1 cellular context compared by ENCODE assay signal in the genomic region with DNA sequence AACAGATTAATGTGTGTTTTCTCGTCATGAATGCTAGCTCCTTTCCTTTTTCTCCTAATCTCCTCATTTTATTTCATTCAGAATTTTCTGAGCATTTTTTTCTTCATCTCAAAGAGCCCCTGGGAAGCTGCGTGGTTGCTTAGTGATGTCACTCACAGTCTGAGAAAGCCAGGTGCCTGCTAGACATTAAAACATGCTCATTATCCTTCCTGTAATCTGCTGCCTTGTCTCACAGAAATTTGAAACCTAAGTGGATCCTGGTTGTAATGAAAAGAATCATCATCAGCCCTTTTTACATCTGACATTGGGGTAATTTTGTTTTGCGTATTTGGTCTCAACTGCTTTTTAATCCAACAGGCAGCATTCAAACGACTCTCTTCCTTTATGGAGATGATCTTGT.
TF ChIP-seq lines count a peak whose summit lies in the region.

No MANE protein-coding gene starts in this region.

TF ChIP-seq in HEK293, 187 proteins besides CTCF, POLR2A, EP300 and RAD21 (continued from another document and continues in another):
- TF ChIP-seq, protein P1, sequence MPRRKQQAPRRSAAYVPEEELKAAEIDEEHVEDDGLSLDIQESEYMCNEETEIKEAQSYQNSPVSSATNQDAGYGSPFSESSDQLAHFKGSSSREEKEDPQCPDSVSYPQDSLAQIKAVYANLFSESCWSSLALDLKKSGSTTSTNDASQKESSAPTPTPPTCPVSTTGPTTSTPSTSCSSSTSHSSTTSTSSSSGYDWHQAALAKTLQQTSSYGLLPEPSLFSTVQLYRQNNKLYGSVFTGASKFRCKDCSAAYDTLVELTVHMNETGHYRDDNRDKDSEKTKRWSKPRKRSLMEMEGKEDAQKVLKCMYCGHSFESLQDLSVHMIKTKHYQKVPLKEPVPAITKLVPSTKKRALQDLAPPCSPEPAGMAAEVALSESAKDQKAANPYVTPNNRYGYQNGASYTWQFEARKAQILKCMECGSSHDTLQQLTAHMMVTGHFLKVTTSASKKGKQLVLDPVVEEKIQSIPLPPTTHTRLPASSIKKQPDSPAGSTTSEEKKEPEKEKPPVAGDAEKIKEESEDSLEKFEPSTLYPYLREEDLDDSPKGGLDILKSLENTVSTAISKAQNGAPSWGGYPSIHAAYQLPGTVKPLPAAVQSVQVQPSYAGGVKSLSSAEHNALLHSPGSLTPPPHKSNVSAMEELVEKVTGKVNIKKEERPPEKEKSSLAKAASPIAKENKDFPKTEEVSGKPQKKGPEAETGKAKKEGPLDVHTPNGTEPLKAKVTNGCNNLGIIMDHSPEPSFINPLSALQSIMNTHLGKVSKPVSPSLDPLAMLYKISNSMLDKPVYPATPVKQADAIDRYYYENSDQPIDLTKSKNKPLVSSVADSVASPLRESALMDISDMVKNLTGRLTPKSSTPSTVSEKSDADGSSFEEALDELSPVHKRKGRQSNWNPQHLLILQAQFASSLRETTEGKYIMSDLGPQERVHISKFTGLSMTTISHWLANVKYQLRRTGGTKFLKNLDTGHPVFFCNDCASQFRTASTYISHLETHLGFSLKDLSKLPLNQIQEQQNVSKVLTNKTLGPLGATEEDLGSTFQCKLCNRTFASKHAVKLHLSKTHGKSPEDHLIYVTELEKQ (tag by site-specific recombination; IDR thresholded peaks at IDR 0.05; ENCODE audit: borderline replicate concordance) = 0 out of 2 replicates have a peak, but pooled peaks have one; percentile 29
- TF ChIP-seq, protein P2, sequence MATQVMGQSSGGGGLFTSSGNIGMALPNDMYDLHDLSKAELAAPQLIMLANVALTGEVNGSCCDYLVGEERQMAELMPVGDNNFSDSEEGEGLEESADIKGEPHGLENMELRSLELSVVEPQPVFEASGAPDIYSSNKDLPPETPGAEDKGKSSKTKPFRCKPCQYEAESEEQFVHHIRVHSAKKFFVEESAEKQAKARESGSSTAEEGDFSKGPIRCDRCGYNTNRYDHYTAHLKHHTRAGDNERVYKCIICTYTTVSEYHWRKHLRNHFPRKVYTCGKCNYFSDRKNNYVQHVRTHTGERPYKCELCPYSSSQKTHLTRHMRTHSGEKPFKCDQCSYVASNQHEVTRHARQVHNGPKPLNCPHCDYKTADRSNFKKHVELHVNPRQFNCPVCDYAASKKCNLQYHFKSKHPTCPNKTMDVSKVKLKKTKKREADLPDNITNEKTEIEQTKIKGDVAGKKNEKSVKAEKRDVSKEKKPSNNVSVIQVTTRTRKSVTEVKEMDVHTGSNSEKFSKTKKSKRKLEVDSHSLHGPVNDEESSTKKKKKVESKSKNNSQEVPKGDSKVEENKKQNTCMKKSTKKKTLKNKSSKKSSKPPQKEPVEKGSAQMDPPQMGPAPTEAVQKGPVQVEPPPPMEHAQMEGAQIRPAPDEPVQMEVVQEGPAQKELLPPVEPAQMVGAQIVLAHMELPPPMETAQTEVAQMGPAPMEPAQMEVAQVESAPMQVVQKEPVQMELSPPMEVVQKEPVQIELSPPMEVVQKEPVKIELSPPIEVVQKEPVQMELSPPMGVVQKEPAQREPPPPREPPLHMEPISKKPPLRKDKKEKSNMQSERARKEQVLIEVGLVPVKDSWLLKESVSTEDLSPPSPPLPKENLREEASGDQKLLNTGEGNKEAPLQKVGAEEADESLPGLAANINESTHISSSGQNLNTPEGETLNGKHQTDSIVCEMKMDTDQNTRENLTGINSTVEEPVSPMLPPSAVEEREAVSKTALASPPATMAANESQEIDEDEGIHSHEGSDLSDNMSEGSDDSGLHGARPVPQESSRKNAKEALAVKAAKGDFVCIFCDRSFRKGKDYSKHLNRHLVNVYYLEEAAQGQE (tag by site-specific recombination; IDR thresholded peaks at IDR 0.05) = no peak
- peak; percentile 78 for TF ChIP-seq ZNF366 (tag by site-specific recombination; conservative IDR thresholded peaks at IDR 0.05)
- TF ChIP-seq BCL11B (tag by site-specific recombination; IDR thresholded peaks at IDR 0.05; ENCODE audit: low read depth) = no peak
- 0 out of 2 replicates have a peak, but pooled peaks have one; percentile 7 for TF ChIP-seq GLIS1 (tag by site-specific recombination; IDR thresholded peaks at IDR 0.05)
- TF ChIP-seq GFI1B (tag by site-specific recombination; IDR thresholded peaks at IDR 0.05) = no peak
- TF ChIP-seq ZNF660 (tag by site-specific recombination; IDR thresholded peaks at IDR 0.05) = peak; percentile 29; the same call in 1 of the 2 replicates
- 0 out of 2 replicates have a peak, but pooled peaks have one; percentile 26 for TF ChIP-seq ZNF501 (tag by site-specific recombination; IDR thresholded peaks at IDR 0.05)
- TF ChIP-seq ZNF530 (tag by site-specific recombination; IDR thresholded peaks at IDR 0.05; ENCODE audit: low read depth) = no peak
- TF ChIP-seq ZNF560 (tag by site-specific recombination; IDR thresholded peaks at IDR 0.05; ENCODE audit: borderline replicate concordance) = no peak
- no peak for TF ChIP-seq GLIS2 (tag by site-specific recombination; IDR thresholded peaks at IDR 0.05)
- no peak for TF ChIP-seq ZNF292 (tag by site-specific recombination; IDR thresholded peaks at IDR 0.05; ENCODE audit: borderline replicate concordance, low read depth)
- TF ChIP-seq ZNF629 (tag by site-specific recombination; IDR thresholded peaks at IDR 0.05) = peak; percentile 86
- TF ChIP-seq, protein P3, sequence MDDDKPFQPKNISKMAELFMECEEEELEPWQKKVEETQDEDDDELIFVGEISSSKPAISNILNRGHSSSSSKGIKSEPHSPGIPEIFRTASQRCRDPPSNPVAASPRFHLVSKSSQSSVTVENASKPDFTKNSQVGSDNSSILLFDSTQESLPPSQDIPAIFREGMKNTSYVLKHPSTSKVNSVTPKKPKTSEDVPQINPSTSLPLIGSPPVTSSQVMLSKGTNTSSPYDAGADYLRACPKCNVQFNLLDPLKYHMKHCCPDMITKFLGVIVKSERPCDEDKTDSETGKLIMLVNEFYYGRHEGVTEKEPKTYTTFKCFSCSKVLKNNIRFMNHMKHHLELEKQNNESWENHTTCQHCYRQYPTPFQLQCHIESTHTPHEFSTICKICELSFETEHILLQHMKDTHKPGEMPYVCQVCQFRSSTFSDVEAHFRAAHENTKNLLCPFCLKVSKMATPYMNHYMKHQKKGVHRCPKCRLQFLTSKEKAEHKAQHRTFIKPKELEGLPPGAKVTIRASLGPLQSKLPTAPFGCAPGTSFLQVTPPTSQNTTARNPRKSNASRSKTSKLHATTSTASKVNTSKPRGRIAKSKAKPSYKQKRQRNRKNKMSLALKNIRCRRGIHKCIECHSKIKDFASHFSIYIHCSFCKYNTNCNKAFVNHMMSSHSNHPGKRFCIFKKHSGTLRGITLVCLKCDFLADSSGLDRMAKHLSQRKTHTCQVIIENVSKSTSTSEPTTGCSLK (tag by site-specific recombination; IDR thresholded peaks at IDR 0.05) = no peak
- peak; percentile 73 for TF ChIP-seq ZNF335 (tag by site-specific recombination; conservative IDR thresholded peaks at IDR 0.05)
- TF ChIP-seq, protein P4, sequence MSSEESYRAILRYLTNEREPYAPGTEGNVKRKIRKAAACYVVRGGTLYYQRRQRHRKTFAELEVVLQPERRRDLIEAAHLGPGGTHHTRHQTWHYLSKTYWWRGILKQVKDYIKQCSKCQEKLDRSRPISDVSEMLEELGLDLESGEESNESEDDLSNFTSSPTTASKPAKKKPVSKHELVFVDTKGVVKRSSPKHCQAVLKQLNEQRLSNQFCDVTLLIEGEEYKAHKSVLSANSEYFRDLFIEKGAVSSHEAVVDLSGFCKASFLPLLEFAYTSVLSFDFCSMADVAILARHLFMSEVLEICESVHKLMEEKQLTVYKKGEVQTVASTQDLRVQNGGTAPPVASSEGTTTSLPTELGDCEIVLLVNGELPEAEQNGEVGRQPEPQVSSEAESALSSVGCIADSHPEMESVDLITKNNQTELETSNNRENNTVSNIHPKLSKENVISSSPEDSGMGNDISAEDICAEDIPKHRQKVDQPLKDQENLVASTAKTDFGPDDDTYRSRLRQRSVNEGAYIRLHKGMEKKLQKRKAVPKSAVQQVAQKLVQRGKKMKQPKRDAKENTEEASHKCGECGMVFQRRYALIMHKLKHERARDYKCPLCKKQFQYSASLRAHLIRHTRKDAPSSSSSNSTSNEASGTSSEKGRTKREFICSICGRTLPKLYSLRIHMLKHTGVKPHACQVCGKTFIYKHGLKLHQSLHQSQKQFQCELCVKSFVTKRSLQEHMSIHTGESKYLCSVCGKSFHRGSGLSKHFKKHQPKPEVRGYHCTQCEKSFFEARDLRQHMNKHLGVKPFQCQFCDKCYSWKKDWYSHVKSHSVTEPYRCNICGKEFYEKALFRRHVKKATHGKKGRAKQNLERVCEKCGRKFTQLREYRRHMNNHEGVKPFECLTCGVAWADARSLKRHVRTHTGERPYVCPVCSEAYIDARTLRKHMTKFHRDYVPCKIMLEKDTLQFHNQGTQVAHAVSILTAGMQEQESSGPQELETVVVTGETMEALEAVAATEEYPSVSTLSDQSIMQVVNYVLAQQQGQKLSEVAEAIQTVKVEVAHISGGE (tag by site-specific recombination; conservative IDR thresholded peaks at IDR 0.05; ENCODE audit: low read depth) = no peak
- TF ChIP-seq ZNF155 (tag by site-specific recombination; IDR thresholded peaks at IDR 0.05) = no peak
- TF ChIP-seq, protein P5, sequence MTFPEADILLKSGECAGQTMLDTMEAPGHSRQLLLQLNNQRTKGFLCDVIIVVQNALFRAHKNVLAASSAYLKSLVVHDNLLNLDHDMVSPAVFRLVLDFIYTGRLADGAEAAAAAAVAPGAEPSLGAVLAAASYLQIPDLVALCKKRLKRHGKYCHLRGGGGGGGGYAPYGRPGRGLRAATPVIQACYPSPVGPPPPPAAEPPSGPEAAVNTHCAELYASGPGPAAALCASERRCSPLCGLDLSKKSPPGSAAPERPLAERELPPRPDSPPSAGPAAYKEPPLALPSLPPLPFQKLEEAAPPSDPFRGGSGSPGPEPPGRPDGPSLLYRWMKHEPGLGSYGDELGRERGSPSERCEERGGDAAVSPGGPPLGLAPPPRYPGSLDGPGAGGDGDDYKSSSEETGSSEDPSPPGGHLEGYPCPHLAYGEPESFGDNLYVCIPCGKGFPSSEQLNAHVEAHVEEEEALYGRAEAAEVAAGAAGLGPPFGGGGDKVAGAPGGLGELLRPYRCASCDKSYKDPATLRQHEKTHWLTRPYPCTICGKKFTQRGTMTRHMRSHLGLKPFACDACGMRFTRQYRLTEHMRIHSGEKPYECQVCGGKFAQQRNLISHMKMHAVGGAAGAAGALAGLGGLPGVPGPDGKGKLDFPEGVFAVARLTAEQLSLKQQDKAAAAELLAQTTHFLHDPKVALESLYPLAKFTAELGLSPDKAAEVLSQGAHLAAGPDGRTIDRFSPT (tag by site-specific recombination; IDR thresholded peaks at IDR 0.05) = peak; percentile 29; the same call in 1 of the 2 replicates
- TF ChIP-seq, protein P6, sequence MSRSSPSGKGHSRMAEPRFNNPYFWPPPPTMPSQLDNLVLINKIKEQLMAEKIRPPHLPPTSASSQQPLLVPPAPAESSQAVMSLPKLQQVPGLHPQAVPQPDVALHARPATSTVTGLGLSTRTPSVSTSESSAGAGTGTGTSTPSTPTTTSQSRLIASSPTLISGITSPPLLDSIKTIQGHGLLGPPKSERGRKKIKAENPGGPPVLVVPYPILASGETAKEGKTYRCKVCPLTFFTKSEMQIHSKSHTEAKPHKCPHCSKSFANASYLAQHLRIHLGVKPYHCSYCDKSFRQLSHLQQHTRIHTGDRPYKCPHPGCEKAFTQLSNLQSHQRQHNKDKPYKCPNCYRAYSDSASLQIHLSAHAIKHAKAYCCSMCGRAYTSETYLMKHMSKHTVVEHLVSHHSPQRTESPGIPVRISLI (tag by site-specific recombination; IDR thresholded peaks at IDR 0.05) = peak; percentile 88; the same call in 1 of the 2 replicates
- TF ChIP-seq YY2 (tag by site-specific recombination; IDR thresholded peaks at IDR 0.05) = no peak
- TF ChIP-seq ZNF76 (tag by site-specific recombination; IDR thresholded peaks at IDR 0.05; ENCODE audit: borderline replicate concordance, low read depth) = no peak
- no peak for TF ChIP-seq ZNF558 (tag by site-specific recombination; IDR thresholded peaks at IDR 0.05)
- no peak for TF ChIP-seq ZNF416 (tag by site-specific recombination; IDR thresholded peaks at IDR 0.05)
- peak; percentile 82 for TF ChIP-seq ZBTB17 (tag by site-specific recombination; IDR thresholded peaks at IDR 0.05)
- TF ChIP-seq, protein P7, sequence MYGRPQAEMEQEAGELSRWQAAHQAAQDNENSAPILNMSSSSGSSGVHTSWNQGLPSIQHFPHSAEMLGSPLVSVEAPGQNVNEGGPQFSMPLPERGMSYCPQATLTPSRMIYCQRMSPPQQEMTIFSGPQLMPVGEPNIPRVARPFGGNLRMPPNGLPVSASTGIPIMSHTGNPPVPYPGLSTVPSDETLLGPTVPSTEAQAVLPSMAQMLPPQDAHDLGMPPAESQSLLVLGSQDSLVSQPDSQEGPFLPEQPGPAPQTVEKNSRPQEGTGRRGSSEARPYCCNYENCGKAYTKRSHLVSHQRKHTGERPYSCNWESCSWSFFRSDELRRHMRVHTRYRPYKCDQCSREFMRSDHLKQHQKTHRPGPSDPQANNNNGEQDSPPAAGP (tag by site-specific recombination; IDR thresholded peaks at IDR 0.05) = no peak
- TF ChIP-seq, protein P8, sequence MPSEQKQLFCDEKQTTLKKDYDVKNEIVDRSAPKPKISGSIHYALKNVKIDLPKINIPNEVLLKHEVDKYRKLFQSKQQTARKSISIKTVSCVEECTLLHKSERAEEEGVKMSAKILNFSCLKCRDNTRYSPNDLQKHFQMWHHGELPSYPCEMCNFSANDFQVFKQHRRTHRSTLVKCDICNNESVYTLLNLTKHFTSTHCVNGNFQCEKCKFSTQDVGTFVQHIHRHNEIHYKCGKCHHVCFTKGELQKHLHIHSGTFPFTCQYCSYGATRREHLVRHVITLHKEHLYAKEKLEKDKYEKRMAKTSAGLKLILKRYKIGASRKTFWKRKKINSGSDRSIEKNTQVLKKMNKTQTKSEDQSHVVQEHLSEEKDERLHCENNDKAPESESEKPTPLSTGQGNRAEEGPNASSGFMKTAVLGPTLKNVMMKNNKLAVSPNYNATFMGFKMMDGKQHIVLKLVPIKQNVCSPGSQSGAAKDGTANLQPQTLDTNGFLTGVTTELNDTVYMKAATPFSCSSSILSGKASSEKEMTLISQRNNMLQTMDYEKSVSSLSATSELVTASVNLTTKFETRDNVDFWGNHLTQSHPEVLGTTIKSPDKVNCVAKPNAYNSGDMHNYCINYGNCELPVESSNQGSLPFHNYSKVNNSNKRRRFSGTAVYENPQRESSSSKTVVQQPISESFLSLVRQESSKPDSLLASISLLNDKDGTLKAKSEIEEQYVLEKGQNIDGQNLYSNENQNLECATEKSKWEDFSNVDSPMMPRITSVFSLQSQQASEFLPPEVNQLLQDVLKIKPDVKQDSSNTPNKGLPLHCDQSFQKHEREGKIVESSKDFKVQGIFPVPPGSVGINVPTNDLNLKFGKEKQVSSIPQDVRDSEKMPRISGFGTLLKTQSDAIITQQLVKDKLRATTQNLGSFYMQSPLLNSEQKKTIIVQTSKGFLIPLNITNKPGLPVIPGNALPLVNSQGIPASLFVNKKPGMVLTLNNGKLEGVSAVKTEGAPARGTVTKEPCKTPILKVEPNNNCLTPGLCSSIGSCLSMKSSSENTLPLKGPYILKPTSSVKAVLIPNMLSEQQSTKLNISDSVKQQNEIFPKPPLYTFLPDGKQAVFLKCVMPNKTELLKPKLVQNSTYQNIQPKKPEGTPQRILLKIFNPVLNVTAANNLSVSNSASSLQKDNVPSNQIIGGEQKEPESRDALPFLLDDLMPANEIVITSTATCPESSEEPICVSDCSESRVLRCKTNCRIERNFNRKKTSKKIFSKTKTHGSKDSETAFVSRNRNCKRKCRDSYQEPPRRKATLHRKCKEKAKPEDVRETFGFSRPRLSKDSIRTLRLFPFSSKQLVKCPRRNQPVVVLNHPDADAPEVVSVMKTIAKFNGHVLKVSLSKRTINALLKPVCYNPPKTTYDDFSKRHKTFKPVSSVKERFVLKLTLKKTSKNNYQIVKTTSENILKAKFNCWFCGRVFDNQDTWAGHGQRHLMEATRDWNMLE (tag by site-specific recombination; conservative IDR thresholded peaks at IDR 0.05; ENCODE audit: low read depth) = 0 out of 2 replicates have a peak, but pooled peaks have one; percentile 13
- peak; percentile 87 for TF ChIP-seq OSR2 (tag by site-specific recombination; IDR thresholded peaks at IDR 0.05)
- TF ChIP-seq ZNF354C (tag by site-specific recombination; IDR thresholded peaks at IDR 0.05; ENCODE audit: borderline replicate concordance, low read depth) = no peak
- TF ChIP-seq IKZF3 (tag by site-specific recombination; IDR thresholded peaks at IDR 0.05) = peak; percentile 53; the same call in 1 of the 2 replicates
- peak; percentile 61 for TF ChIP-seq FEZF1 (tag by site-specific recombination; IDR thresholded peaks at IDR 0.05)
